In genomic region chr17:19397556-19398041, GRCh38 we compare ENCODE assay signal across 15 cellular contexts. TPM values are rescaled to one million over a fixed set of nuclear protein-coding genes. Genes with fewer than 3 reads are reported as not detected.
A peak's percentile ranks its signal among the peaks of the same experiment; 100 is the strongest.
DNase-seq lines count a peak whose midpoint lies in the region; ATAC-seq and TF ChIP-seq lines count a peak whose summit lies in the region.
"Had no signal": no experiment of that assay in that cellular context is flagged by ENCODE, and none has a peak within 500 bp of the region (broad histone marks: within the 10 kb centered on the region; RNA-seq: fewer than 3 reads in every experiment).

No MANE protein-coding gene starts in this region.

- no peaks in the 10 kb centered on the region for H3K36me3 ChIP-seq in mucosa of rectum (ENCODE audit: control insufficient read depth in 2 of 2, insufficient read depth in 2 of 2, low read length in 2 of 2)

- H3K4me1 ChIP-seq in mucosa of rectum (ENCODE audit: control insufficient read depth in 2 of 2, insufficient read depth in 2 of 2, low read length in 2 of 2) = peaks cover 33 to 38% of the 10 kb centered on the region in 2 donors

- CTCF ChIA-PET in T-cell (lab: Charles Lee) = no interaction called here

- peak overlapping the region; percentile 95 to 96 for H3K27ac ChIP-seq in mucosa of rectum (ENCODE audit: low read depth in 2 of 2, low read length in 2 of 2)

- no peak overlapping the region for H3K27ac Mint-ChIP-seq in T-cell
- H3K27ac Mint-ChIP-seq: stimulated activated naive B cell treated with anti-CD40 and anti-IgM and Interleukin-4, amounts not matched to agents 10 μg/mL and 1 μg/mL and 100 μg/mL, for 72 hours; T-helper 2 cell treated with Interferon-gamma antibody and Interleukin-4, amounts not matched to agents 5 μg/mL and 100 μg/mL, for 36 hours had no signal

- peak overlapping the region; percentile 26 to 66 for H3K9ac ChIP-seq in mucosa of rectum (ENCODE audit: low read depth in 1 of 2, low read length in 2 of 2)

- POLR2A ChIA-PET in T-cell (lab: Charles Lee) = no interaction called here

- ATAC-seq in Right ventricle myocardium superior (ENCODE audit: poor library complexity) (no peak), left cardiac atrium (no peak), T-cell (replicated peaks in 1 of 4) (no peak), HG03342 (IDR thresholded peaks at IDR 0.05; ENCODE audit: unreplicated experiment) (no peak)

- H3K27me3 ChIP-seq in mucosa of rectum (ENCODE audit: control insufficient read depth in 2 of 2, insufficient read depth in 2 of 2, low read length in 2 of 2) = peaks cover 0 to 3% of the 10 kb centered on the region in 2 donors

- DNase-seq in Right ventricle myocardium superior (peak; percentile 24), left cardiac atrium (no peak), epithelial cell of proximal tubule (ENCODE audit: low read depth) (no peak), AG20443 (ENCODE audit: low spot score) (no peak), T-cell (no peak)
- no peak for DNase-seq in stimulated activated CD4-positive, alpha-beta T cell treated with anti-CD3 and anti-CD28 coated beads, Interleukin-12 subunit alpha, Interleukin-12 subunit beta, amount 100 ng/mL, for 4 hours
- DNase-seq: ACHN; DND-41; midbrain; MV-4-11; stimulated activated naive B cell treated with anti-CD40 and anti-IgM and Interleukin-4, amounts not matched to agents 10 μg/mL and 1 μg/mL and 100 μg/mL, for 72 hours had no signal

- H3K4me3 Mint-ChIP-seq in T-cell = no peak overlapping the region
- H3K4me3 Mint-ChIP-seq: stimulated activated naive B cell treated with anti-CD40 and anti-IgM and Interleukin-4, amounts not matched to agents 10 μg/mL and 1 μg/mL and 100 μg/mL, for 72 hours; T-helper 2 cell treated with Interferon-gamma antibody and Interleukin-4, amounts not matched to agents 5 μg/mL and 100 μg/mL, for 36 hours had no signal

- no peak overlapping the region for H3K4me3 ChIP-seq in epithelial cell of proximal tubule (ENCODE audit: low read depth, low read length)
- H3K4me3 ChIP-seq in mucosa of rectum (ENCODE audit: low read length in 2 of 2) = peak overlapping the region; percentile 39 to 40

- TF ChIP-seq CTCF in epithelial cell of proximal tubule (conservative IDR thresholded peaks at IDR 0.05; ENCODE audit: low read depth, low read length) = peak; percentile 38

- no peaks in the 10 kb centered on the region for H3K36me3 Mint-ChIP-seq in T-cell
- H3K36me3 Mint-ChIP-seq: stimulated activated naive B cell treated with anti-CD40 and anti-IgM and Interleukin-4, amounts not matched to agents 10 μg/mL and 1 μg/mL and 100 μg/mL, for 72 hours had no signal

- no peaks in the 10 kb centered on the region for H3K4me1 Mint-ChIP-seq in T-cell
- H3K4me1 Mint-ChIP-seq: stimulated activated naive B cell treated with anti-CD40 and anti-IgM and Interleukin-4, amounts not matched to agents 10 μg/mL and 1 μg/mL and 100 μg/mL, for 72 hours had no signal

- no peaks in the 10 kb centered on the region for H3K27me3 Mint-ChIP-seq in T-cell

- intact Hi-C loops in Right ventricle myocardium superior (cut with DNase I) = no loop called here
- intact Hi-C loops in left cardiac atrium (cut with DNase I) = no loop called here

- H3K9me3 Mint-ChIP-seq in T-cell = no peaks in the 10 kb centered on the region
- H3K9me3 Mint-ChIP-seq: stimulated activated naive B cell treated with anti-CD40 and anti-IgM and Interleukin-4, amounts not matched to agents 10 μg/mL and 1 μg/mL and 100 μg/mL, for 72 hours; T-helper 2 cell treated with Interferon-gamma antibody and Interleukin-4, amounts not matched to agents 5 μg/mL and 100 μg/mL, for 36 hours had no signal

- no peaks in the 10 kb centered on the region for H3K9me3 ChIP-seq in mucosa of rectum (ENCODE audit: control insufficient read depth in 2 of 2, low read length in 2 of 2)

RNA-seq across cellular contexts. Expression of gene MFAP4, which starts 10.6 kb away (rescaled TPM):
- total RNA-seq in Right ventricle myocardium superior (42.9 TPM), left cardiac atrium (100 to 1,000 TPM in 1 of 2 donors, 10 to 100 TPM in 1; 44.8 to 104 TPM), epithelial cell of proximal tubule (not detected in 2 replicates), T-cell (under 1 TPM in 3 of 5 donors, not detected in 2; 0.18 to 0.63 (median 0.46) TPM)
- total RNA-seq: activated CD8-positive, alpha-beta memory T cell treated with anti-CD3 and anti-CD28 coated beads for 36 hours had no signal

RNA-seq across cellular contexts. Expression of gene RNF112, which starts 13.4 kb away (rescaled TPM):
- total RNA-seq in Right ventricle myocardium superior = 2.2 TPM
- total RNA-seq in left cardiac atrium = 1 to 10 TPM; 2.5 to 6.8 TPM
- total RNA-seq in epithelial cell of proximal tubule = 0.06 TPM in 1 of 2 replicates, not detected in the other
- 1 to 10 TPM in 3 of 5 donors, under 1 TPM in 2; 0.40 to 1.8 (median 1.2) TPM for total RNA-seq in T-cell

RNA-seq across cellular contexts. Expression of gene MAPK7, which starts 19.3 kb away (rescaled TPM):
- total RNA-seq in Right ventricle myocardium superior = 13.9 TPM
- total RNA-seq in left cardiac atrium = 10 to 100 TPM; 13.8 to 15.1 TPM
- total RNA-seq in epithelial cell of proximal tubule = 9.1 and 19.0 TPM in 2 replicates
- 10 to 100 TPM; 14.6 to 29.8 (median 27.9) TPM for total RNA-seq in T-cell

RNA-seq across cellular contexts. Expression of gene B9D1, which starts 35.1 kb away (rescaled TPM):
- total RNA-seq in Right ventricle myocardium superior (6.8 TPM), left cardiac atrium (1 to 10 TPM; 7.3 to 8.4 TPM), epithelial cell of proximal tubule (27.3 and 44.2 TPM in 2 replicates), T-cell (1 to 10 TPM; 1.2 to 2.5 (median 2.1) TPM)

Comparison
In these comparisons a context has a peak if more than half of its experiments do, and no peak if none do; other contexts are left out.
1. RNA of gene MFAP4, which starts 10.6 kb away (total RNA-seq): 44.8 to 104 TPM in left cardiac atrium and 42.9 TPM in Right ventricle myocardium superior (single experiment); 0.18 to 0.63 TPM in T-cell and not detected in epithelial cell of proximal tubule; every median in the first group is over 10 times any median in the second.